ENCODE assay signal across 10 cellular contexts in genomic region chr7:72946130-72946745, GRCh38. TPM values are rescaled to one million over a fixed set of nuclear protein-coding genes. Genes with fewer than 3 reads are reported as not detected.
A peak's percentile ranks its signal among the peaks of the same experiment; 100 is the strongest.
DNase-seq lines count a peak whose midpoint lies in the region; ATAC-seq, FAIRE-seq and TF ChIP-seq lines count a peak whose summit lies in the region.
"Not testable (repeated sequence)": the region's sequence is repeated elsewhere in the genome, so short reads cannot be mapped to it uniquely, and the experiment has no call there.
"Had no signal": no experiment of that assay in that cellular context is flagged by ENCODE, and none has a peak within 500 bp of the region (broad histone marks: within the 10 kb centered on the region; RNA-seq: fewer than 3 reads in every experiment).

No MANE protein-coding gene starts in this region.

- H2AFZ ChIP-seq in HCT116 (ENCODE audit: low read depth, low read length, poor library complexity, severe bottlenecking); GM12878 (ENCODE audit: control insufficient read depth, low read depth, low read length); hepatocyte: not testable (repeated sequence)

- not testable (repeated sequence) for FAIRE-seq in GM12878 (lab: Jason Lieb, UNC)

- not testable (repeated sequence) for H3K4me3 ChIP-seq in BE2C (ENCODE audit: low read depth, low read length); HCT116 (replicated peaks in 1 of 2; ENCODE audit: low read depth in 1 of 2, low read length in 2 of 2); GM12878; epithelial cell of proximal tubule (ENCODE audit: low read depth, low read length); hepatocyte; neutrophil (ENCODE audit: low read depth in 1 of 2, low read length in 1 of 2); upper lobe of right lung

- not testable (repeated sequence) for TF ChIP-seq EP300 in GM12878 (IDR thresholded peaks at IDR 0.05; ENCODE audit: borderline replicate concordance in 1 of 2, control insufficient read depth in 1 of 2, low read depth in 2 of 2, low read length in 2 of 2)

- not testable (repeated sequence) for BruUV-seq in HCT116 (replicated peaks; lab: Mats Ljungman, UMichigan); GM12878 (replicated peaks; lab: Mats Ljungman, UMichigan)

- CTCF ChIA-PET in HCT116 (lab: Charles Lee); GM12878 (lab: Yijun Ruan, JAX): not testable (repeated sequence)

- H3K27ac ChIP-seq in HCT116 (ENCODE audit: low read depth, low read length); GM12878 (ENCODE audit: control insufficient read depth, insufficient read depth); hepatocyte; neutrophil; upper lobe of right lung: not testable (repeated sequence)

- H3K9ac ChIP-seq in HCT116 (ENCODE audit: low read length); GM12878 (ENCODE audit: control insufficient read depth, insufficient read depth, low read length): not testable (repeated sequence)

- TF ChIP-seq CTCF in BE2C (IDR thresholded peaks at IDR 0.05; ENCODE audit: low read depth, low read length) (peak; percentile 49), HCT116 (IDR thresholded peaks at IDR 0.05 in 2 of 3, conservative IDR thresholded peaks at IDR 0.05 in 1 of 3; ENCODE audit: borderline replicate concordance in 1 of 3, insufficient read depth in 1 of 3, low read depth in 2 of 3, low read length in 2 of 3) (peak in 2 of 3 experiments; percentile 32 to 41; a peak in 4 of 6 replicates), GM12878 (IDR thresholded peaks at IDR 0.05 in 2 of 3, conservative IDR thresholded peaks at IDR 0.05 in 1 of 3; ENCODE audit: control insufficient read depth in 2 of 3, extremely low read depth in 1 of 3, insufficient read depth in 1 of 3, low read depth in 3 of 3, low read length in 3 of 3) (0 out of 6 replicates have a peak, but pooled peaks of 1 of the 3 experiments have one; percentile 3), epithelial cell of proximal tubule (conservative IDR thresholded peaks at IDR 0.05; ENCODE audit: low read depth, low read length) (peak; percentile 41), hepatocyte (IDR thresholded peaks at IDR 0.05; ENCODE audit: poor library complexity) (peak; percentile 26), neutrophil (IDR thresholded peaks at IDR 0.05) (peak; percentile 56), upper lobe of right lung (IDR thresholded peaks at IDR 0.05) (peak; percentile 21)

- peak; percentile 71 for ATAC-seq in HCT116
- peak; percentile 43; the same call in 2 of the 3 replicates for ATAC-seq in GM12878
- peak; percentile 51 for ATAC-seq in upper lobe of right lung

- SMC1A ChIA-PET in GM12878 (lab: Charles Lee; ENCODE audit: uncharacterized antibody, unreplicated experiment): not testable (repeated sequence)

- not testable (repeated sequence) for H3K4me1 ChIP-seq in BE2C; HCT116 (ENCODE audit: control insufficient read depth in 1 of 2, insufficient read depth in 2 of 2, low read length in 2 of 2); GM12878 (ENCODE audit: control insufficient read depth, insufficient read depth, low read length); hepatocyte (ENCODE audit: insufficient read depth); neutrophil (ENCODE audit: control insufficient read depth in 1 of 2, insufficient read depth in 1 of 2, low read depth in 1 of 2, low read length in 1 of 2); upper lobe of right lung

- not testable (repeated sequence) for TF ChIP-seq POLR2A in HCT116 (IDR thresholded peaks at IDR 0.05; ENCODE audit: borderline replicate concordance, extremely low read depth, insufficient read depth, insufficient read length); GM12878 (IDR thresholded peaks at IDR 0.05; ENCODE audit: low read depth, low read length)

- H3K79me2 ChIP-seq in HCT116 (ENCODE audit: insufficient read depth, low read length); GM12878 (ENCODE audit: control insufficient read depth, insufficient read depth, low read length); hepatocyte: not testable (repeated sequence)

- not testable (repeated sequence) for H4K20me1 ChIP-seq in HCT116 (ENCODE audit: insufficient read depth); GM12878 (ENCODE audit: control insufficient read depth, insufficient read depth); hepatocyte (ENCODE audit: insufficient read depth, poor library complexity, severe bottlenecking)

- TF ChIP-seq RAD21 in HCT116 (IDR thresholded peaks at IDR 0.05; ENCODE audit: low read depth); GM12878 (IDR thresholded peaks at IDR 0.05; ENCODE audit: insufficient read depth, low read depth, low read length): not testable (repeated sequence)

- POLR2A ChIA-PET in HCT116 (lab: Charles Lee); GM12878 (lab: Charles Lee): not testable (repeated sequence)

- in situ Hi-C loops in GM12878 (cut with MboI): not testable (repeated sequence)

- RAD21 ChIA-PET in HCT116 (lab: Charles Lee; ENCODE audit: low non-redundant PET in 1 of 2, low total read pairs in 2 of 2, uncharacterized antibody in 2 of 2, unreplicated experiment in 2 of 2); GM12878 (lab: Charles Lee; ENCODE audit: unreplicated experiment): not testable (repeated sequence)

- intact Hi-C loops in HCT116 (cut with micrococcal nuclease); GM12878 (cut with micrococcal nuclease; ENCODE audit: unreplicated experiment); upper lobe of right lung (cut with DNase I): not testable (repeated sequence)

- peaks cover 15% of the 10 kb centered on the region for H3K36me3 ChIP-seq in BE2C
- not testable (repeated sequence) for H3K36me3 ChIP-seq in HCT116 (ENCODE audit: control insufficient read depth in 1 of 2, insufficient read depth in 2 of 2, low read length in 2 of 2); GM12878 (ENCODE audit: control insufficient read depth in 2 of 2, insufficient read depth in 2 of 2, low read length in 1 of 2); hepatocyte (replicated peaks; ENCODE audit: insufficient read depth, low read depth)
- H3K36me3 ChIP-seq in neutrophil: peaks cover 34% of the 10 kb centered on the region
- peaks cover 26% of the 10 kb centered on the region for H3K36me3 ChIP-seq in upper lobe of right lung

- not testable (repeated sequence) for DNase-seq in BE2C; HCT116 (ENCODE audit: low read depth, low spot score); GM12878 (ENCODE audit: low read depth, low spot score); epithelial cell of proximal tubule (ENCODE audit: low read depth); hepatocyte (ENCODE audit: low spot score); upper lobe of right lung

- H3K4me2 ChIP-seq in HCT116 (ENCODE audit: low read length); GM12878 (ENCODE audit: control insufficient read depth, insufficient read depth); hepatocyte: not testable (repeated sequence)

- not testable (repeated sequence) for H3K9me2 ChIP-seq in HCT116 (ENCODE audit: insufficient read depth); hepatocyte (replicated peaks; ENCODE audit: insufficient read depth)

- not testable (repeated sequence) for H3K27me3 ChIP-seq in BE2C; HCT116 (ENCODE audit: insufficient read depth, low read length); GM12878 (replicated peaks in 1 of 2; ENCODE audit: control insufficient read depth in 2 of 2, insufficient read depth in 2 of 2, low read length in 1 of 2); hepatocyte; neutrophil; upper lobe of right lung

- H3K9me3 ChIP-seq in BE2C; HCT116 (ENCODE audit: control insufficient read depth in 1 of 2, insufficient read depth in 1 of 2, low read depth in 1 of 2, low read length in 2 of 2); GM12878 (replicated peaks; ENCODE audit: control insufficient read depth, insufficient read depth, low read length); hepatocyte (ENCODE audit: low read depth); neutrophil; upper lobe of right lung: not testable (repeated sequence)

- 98% methylated on average over 17 of the region's 22 CpGs for WGBS in GM12878 (ENCODE audit: insufficient coverage, insufficient replicate concordance, low lambda C conversion rate, missing lambda C conversion rate)
- 95% methylated on average over 22 of the region's 22 CpGs for WGBS in hepatocyte (ENCODE audit: low lambda C conversion rate, missing lambda C conversion rate)

RNA-seq across cellular contexts. Expression of gene POM121, which starts 21.3 kb away (rescaled TPM):
- 66.9 TPM for polyA plus RNA-seq in BE2C (2012; ENCODE audit: insufficient read depth, insufficient read length, low read depth)
- 53.3 TPM for total RNA-seq in HCT116 (2021; ENCODE audit: unreplicated experiment)
- polyA plus RNA-seq in HCT116 (2012): 31.3 and 34.9 TPM in 2 replicates
- polyA plus RNA-seq in PFSK-1 (2012; ENCODE audit: insufficient read length, low read depth): 48.6 TPM
- total RNA-seq in GM12878 (2013; cell fraction: nucleolus; rRNA removed): 38.7 and 41.9 TPM in 2 replicates
- total RNA-seq in GM12878 (2014; rRNA removed): 5.7 and 7.8 TPM in 2 replicates
- 6.2 and 6.9 TPM in 2 replicates for total RNA-seq in GM12878 (2014; rRNA removed; fragmentation: Illumina TruSeq; extraction: Trizol)
- 62.7 and 65.7 TPM in 2 replicates for total RNA-seq in GM12878 (2021)
- 16.1 TPM for polyA plus RNA-seq in GM12878 (2011; ENCODE audit: low read depth)
- polyA plus RNA-seq in GM12878 (2011; rRNA removed): 4.4 and 6.0 TPM in 2 replicates
- 7.5 and 12.9 TPM in 2 replicates for polyA plus RNA-seq in GM12878 (2011; cell fraction: cytosol; rRNA removed)
- 21.7 and 27.5 TPM in 2 replicates for polyA plus RNA-seq in GM12878 (2011; cell fraction: nucleus; rRNA removed)
- polyA plus RNA-seq in GM12878 (2012): 32.9 and 36.4 TPM in 2 replicates
- 26.0 and 39.7 TPM in 2 replicates for polyA plus RNA-seq in GM12878 (2014; fragmentation: Illumina TruSeq; extraction: Trizol)
- polyA plus RNA-seq in GM12878 (2014; fragmentation: Nextera tagmentation; extraction: Ambion mirVana): 1 to 10 TPM; 2.4 to 3.7 TPM
- 20.4 and 26.7 TPM in 2 replicates for polyA plus RNA-seq in GM12878 (2014; rRNA removed)
- 10 to 100 TPM; 24.7 to 26.4 TPM for polyA plus RNA-seq in GM12878 (2016; fragmentation: Nextera tagmentation; extraction: Ambion mirVana)
- polyA minus RNA-seq in GM12878 (2011; rRNA and poly(A)+ RNA removed): 12.1 and 14.0 TPM in 2 replicates
- polyA minus RNA-seq in GM12878 (2011; cell fraction: cytosol; rRNA and poly(A)+ RNA removed): 15.1 and 16.6 TPM in 2 replicates
- 7.9 and 12.6 TPM in 2 replicates for polyA minus RNA-seq in GM12878 (2011; cell fraction: nucleus; rRNA and poly(A)+ RNA removed)
- total RNA-seq in epithelial cell of proximal tubule: 6.6 and 9.8 TPM in 2 replicates
- total RNA-seq in hepatocyte: 9.6 and 10.3 TPM in 2 replicates
- polyA plus RNA-seq in hepatocyte: 16.1 and 17.8 TPM in 2 replicates
- 39.4 TPM for total RNA-seq in upper lobe of right lung

RNA-seq across cellular contexts. Expression of gene TRIM74, which starts 23.0 kb away (rescaled TPM):
- polyA plus RNA-seq in BE2C (2012; ENCODE audit: insufficient read depth, insufficient read length, low read depth): 0.93 TPM
- total RNA-seq in HCT116 (2021; ENCODE audit: unreplicated experiment) (1.0 TPM), GM12878 (2014; rRNA removed) (0.11 TPM in 1 of 2 replicates, not detected in the other), GM12878 (2014; rRNA removed; fragmentation: Illumina TruSeq; extraction: Trizol) (not detected in 2 replicates), GM12878 (2021) (0.31 TPM in 1 of 2 replicates, not detected in the other), epithelial cell of proximal tubule (not detected in 2 replicates), hepatocyte (0.47 and 2.4 TPM in 2 replicates), upper lobe of right lung (not detected)
- 1.00 and 1.3 TPM in 2 replicates for polyA plus RNA-seq in HCT116 (2012)
- 8.4 TPM for polyA plus RNA-seq in PFSK-1 (2012; ENCODE audit: insufficient read length, low read depth)
- total RNA-seq in GM12878 (2013; cell fraction: nucleolus; rRNA removed): 0.93 and 2.3 TPM in 2 replicates
- not detected for polyA plus RNA-seq in GM12878 (2011; ENCODE audit: low read depth)
- polyA plus RNA-seq in GM12878 (2011; rRNA removed) (0.10 and 0.24 TPM in 2 replicates), GM12878 (2014; fragmentation: Illumina TruSeq; extraction: Trizol) (not detected in 2 replicates), GM12878 (2014; fragmentation: Nextera tagmentation; extraction: Ambion mirVana) (not detected), GM12878 (2014; rRNA removed) (0.19 TPM in 1 of 2 replicates, not detected in the other), GM12878 (2016; fragmentation: Nextera tagmentation; extraction: Ambion mirVana) (under 1 TPM; 0.11 to 0.48 TPM), hepatocyte (0.74 and 1.7 TPM in 2 replicates)
- polyA plus RNA-seq in GM12878 (2011; cell fraction: cytosol; rRNA removed): not detected in 2 replicates
- 0.79 and 0.88 TPM in 2 replicates for polyA plus RNA-seq in GM12878 (2011; cell fraction: nucleus; rRNA removed)
- polyA plus RNA-seq in GM12878 (2012): 0.37 TPM in 1 of 2 replicates, not detected in the other
- not detected in 2 replicates for polyA minus RNA-seq in GM12878 (2011; rRNA and poly(A)+ RNA removed)
- polyA minus RNA-seq in GM12878 (2011; cell fraction: cytosol; rRNA and poly(A)+ RNA removed): not detected in 2 replicates
- polyA minus RNA-seq in GM12878 (2011; cell fraction: nucleus; rRNA and poly(A)+ RNA removed): not detected in 2 replicates
- total RNA-seq: GM23248 had no signal
- polyA plus RNA-seq: CD8-positive, alpha-beta memory T cell; GM23248 had no signal
